Comparison of ENCODE assay signal across 28 cellular contexts in the genomic region with DNA sequence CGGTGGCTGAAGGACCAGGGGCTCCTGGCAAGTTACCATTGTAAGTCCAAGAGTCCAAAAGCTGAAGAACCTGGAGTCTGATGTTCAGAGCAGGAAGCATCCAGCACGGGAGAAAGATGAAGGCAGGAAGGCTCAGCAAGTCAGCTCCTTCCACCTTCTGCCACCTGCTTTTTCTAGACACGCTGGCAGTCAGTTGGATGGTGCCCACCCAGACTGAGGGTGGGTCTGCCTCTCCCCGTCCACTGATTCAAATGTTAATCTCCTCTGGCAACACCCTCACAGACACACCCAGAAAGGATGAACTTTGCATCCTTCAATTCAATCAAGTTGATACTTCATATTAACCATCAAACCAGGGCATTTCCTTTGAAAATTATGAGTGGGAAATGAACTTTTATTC.
"Had no signal": no experiment of that assay in that cellular context is flagged by ENCODE, and none has a peak within 500 bp of the region (broad histone marks: within the 10 kb centered on the region; RNA-seq: fewer than 3 reads in every experiment).

No MANE protein-coding gene starts in this region.

- FAIRE-seq: colon, endometrium, endothelial cell of umbilical vein, frontal cortex had no signal

- H3K4me3 ChIP-seq: colonic mucosa, coronary artery, dorsolateral prefrontal cortex, esophagus muscularis mucosa, esophagus squamous epithelium, gastrocnemius medialis, gastroesophageal sphincter, heart left ventricle, heart right ventricle had no signal

- H3K36me3 ChIP-seq: colonic mucosa, esophagus muscularis mucosa, esophagus squamous epithelium, gastrocnemius medialis, gastroesophageal sphincter, heart left ventricle, heart right ventricle had no signal

- ATAC-seq: effector memory CD8-positive, alpha-beta T cell; esophagus mucosa; foreskin keratinocyte; gastrocnemius medialis; gastroesophageal sphincter; heart left ventricle; heart right ventricle had no signal

- DNase-seq: colonic mucosa; cortex of kidney; dermis blood vessel endothelial cell; dorsolateral prefrontal cortex; effector CD4-positive, alpha-beta T cell; effector CD8-positive, alpha-beta T cell; effector memory CD4-positive, alpha-beta T cell; effector memory CD8-positive, alpha-beta T cell; endodermal cell; erythroblast; esophagus squamous epithelium; foreskin fibroblast; foreskin keratinocyte; foreskin melanocyte; gastrocnemius medialis; glutamatergic neuron; head of caudate nucleus; heart left ventricle; heart right ventricle had no signal

- H3K9me3 ChIP-seq: colonic mucosa, esophagus muscularis mucosa, esophagus squamous epithelium, gastrocnemius medialis, gastroesophageal sphincter, heart left ventricle, heart right ventricle had no signal

- H3K4me1 ChIP-seq: colonic mucosa, esophagus muscularis mucosa, esophagus squamous epithelium, foreskin keratinocyte, gastrocnemius medialis, gastroesophageal sphincter, heart left ventricle, heart right ventricle had no signal

- H3K27me3 ChIP-seq: colonic mucosa, esophagus squamous epithelium, foreskin keratinocyte, gastrocnemius medialis had no signal

- H3K27ac ChIP-seq: colonic mucosa, coronary artery, dorsolateral prefrontal cortex, epithelial cell of prostate, esophagus muscularis mucosa, esophagus squamous epithelium, foreskin keratinocyte, gastrocnemius medialis, gastroesophageal sphincter, heart left ventricle, heart right ventricle had no signal
